ENCODE assay signal across 20 cellular contexts in the genomic region with DNA sequence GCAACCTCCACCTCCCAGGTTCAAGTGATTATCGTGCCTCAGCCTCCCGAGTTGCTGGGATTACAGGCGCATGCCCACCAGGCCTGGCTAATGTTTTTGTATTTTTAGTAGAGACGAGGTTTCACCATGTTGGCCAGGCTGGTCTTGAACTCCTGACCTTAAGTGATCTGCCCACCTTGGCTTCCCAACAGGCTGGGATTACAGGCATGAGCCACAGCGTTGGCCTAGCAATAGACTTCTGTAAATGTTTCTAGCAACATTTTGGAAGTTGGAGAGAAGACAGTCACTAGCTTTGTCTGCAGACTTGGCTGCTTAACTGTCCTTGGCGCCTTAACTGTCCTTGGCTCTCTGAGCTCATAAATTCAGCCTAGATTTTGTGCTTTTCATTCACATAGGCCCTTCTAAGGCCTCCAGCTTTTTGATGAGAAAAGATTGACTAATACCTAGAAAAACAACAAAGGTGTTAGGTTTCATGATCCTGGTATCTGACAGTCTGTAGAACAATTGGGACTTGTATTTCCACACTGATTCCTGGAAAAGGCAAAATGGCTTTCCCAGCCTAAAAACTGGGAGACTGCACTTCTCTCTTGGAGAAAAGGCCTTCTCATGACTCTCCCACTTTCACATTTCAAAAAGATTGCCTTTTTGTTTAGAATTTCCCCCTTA. TPM values are rescaled to one million over a fixed set of nuclear protein-coding genes. Genes with fewer than 3 reads are reported as not detected.
A peak's percentile ranks its signal among the peaks of the same experiment; 100 is the strongest.
DNase-seq lines count a peak whose midpoint lies in the region; TF ChIP-seq lines count a peak whose summit lies in the region.
"Had no signal": no experiment of that assay in that cellular context is flagged by ENCODE, and none has a peak within 500 bp of the region (broad histone marks: within the 10 kb centered on the region; RNA-seq: fewer than 3 reads in every experiment).

No MANE protein-coding gene starts in this region.

- H3K36me3 ChIP-seq in KOPT-K1 (ENCODE audit: insufficient read depth, low read length) (no peaks in the 10 kb centered on the region), mammary epithelial cell (ENCODE audit: insufficient read depth, low read length) (no peaks in the 10 kb centered on the region), parathyroid adenoma (ENCODE audit: control insufficient read depth, insufficient read depth, low read length) (no peaks in the 10 kb centered on the region), vagina (no peaks in the 10 kb centered on the region)
- H3K36me3 ChIP-seq: thyroid gland had no signal

- TF ChIP-seq CTCF in mammary epithelial cell (conservative IDR thresholded peaks at IDR 0.05 in 1 of 2, IDR thresholded peaks at IDR 0.05 in 1 of 2; ENCODE audit: extremely low read depth in 1 of 2, insufficient read depth in 1 of 2, low read depth in 1 of 2, low read length in 2 of 2) (no peak), parathyroid adenoma (IDR thresholded peaks at IDR 0.05) (no peak), vagina (IDR thresholded peaks at IDR 0.05) (no peak)

- DNase-seq in NCI-H2171 treated with DMSO at 0.1 percent for 48 hours (lab: John Stamatoyannopoulos, UW), result peak; percentile 4
- no peak for DNase-seq in NCI-H2171 (lab: John Stamatoyannopoulos, UW)
- DNase-seq in mammary epithelial cell, result peak; percentile 38
- DNase-seq in NK-92 treated with Interleukin-12 subunit alpha and Interleukin-12 subunit beta, amount 100 ng/mL, for 24 hours (lab: John Stamatoyannopoulos, UW), result no peak
- DNase-seq in vagina (ENCODE audit: extremely low spot score in 2 of 2), result no peak
- no peak for DNase-seq in NCI-H510A (lab: John Stamatoyannopoulos, UW)
- DNase-seq: activated CD4-positive, alpha-beta T cell treated with anti-CD3 and anti-CD28 coated beads for 48 hours; activated T-cell treated with anti-CD3 and anti-CD28 coated beads, Interleukin-2, amount 50 U/mL, for 1 hour; CD4-positive, CD25-positive, alpha-beta regulatory T cell; mesenchymal stem cell; NCI-H1048; SHP77 treated with DMSO at 0.1 percent for 48 hours; stimulated activated CD4-positive, alpha-beta T cell treated with anti-CD3 and anti-CD28 coated beads, Interleukin-4, amount 100 ng/mL, for 4 hours; thyroid gland had no signal

- WGBS in mammary epithelial cell (ENCODE audit: low coverage, missing lambda C conversion rate), result 46% methylated on average over 6 of the region's 6 CpGs

- H3K9ac ChIP-seq in mammary epithelial cell (ENCODE audit: insufficient read depth, low read length) (no peak overlapping the region), parathyroid adenoma (no peak overlapping the region)

- in situ Hi-C loops in mammary epithelial cell (cut with MboI; ENCODE audit: low sequenced_read_pairs in 2 of 2), result no loop called here

- intact Hi-C loops in mammary epithelial cell (cut with micrococcal nuclease) (no loop called here), vagina (cut with DNase I) (no loop called here)

- dilution Hi-C loops in mammary epithelial cell (cut with HindIII; ENCODE audit: low sequenced_read_pairs), result no loop called here

- H3K4me3 ChIP-seq in mammary epithelial cell (replicated peaks in 1 of 3; ENCODE audit: insufficient read depth in 1 of 3, low read depth in 2 of 3, low read length in 3 of 3) (no peak overlapping the region), parathyroid adenoma (ENCODE audit: low read depth, low read length) (no peak overlapping the region), vagina (no peak overlapping the region)
- H3K4me3 ChIP-seq: thyroid gland had no signal

- H3K27me3 ChIP-seq in mammary epithelial cell (ENCODE audit: insufficient read depth, low read length) (no peaks in the 10 kb centered on the region), parathyroid adenoma (ENCODE audit: control insufficient read depth, insufficient read depth, low read length) (no peaks in the 10 kb centered on the region), vagina (no peaks in the 10 kb centered on the region)

- H4K20me1 ChIP-seq in mammary epithelial cell (ENCODE audit: insufficient read depth, low read length), result no peaks in the 10 kb centered on the region

- H3K4me1 ChIP-seq in mammary epithelial cell (ENCODE audit: insufficient read depth, low read length), result peaks cover 14% of the 10 kb centered on the region
- H3K4me1 ChIP-seq in parathyroid adenoma, result no peaks in the 10 kb centered on the region
- H3K4me1 ChIP-seq in vagina, result peaks cover 36% of the 10 kb centered on the region

- H3K79me2 ChIP-seq in mammary epithelial cell (ENCODE audit: insufficient read depth, low read length), result no peaks in the 10 kb centered on the region
- H3K79me2 ChIP-seq in parathyroid adenoma, result no peaks in the 10 kb centered on the region

- TF ChIP-seq POLR2A in vagina (IDR thresholded peaks at IDR 0.05), result no peak

- no TSS peak for BruUV-seq in mammary epithelial cell (replicated peaks; lab: Mats Ljungman, UMichigan)

- H3K9me3 ChIP-seq in KOPT-K1 (ENCODE audit: insufficient read depth, low read length, poor library complexity, severe bottlenecking) (no peaks in the 10 kb centered on the region), mammary epithelial cell (replicated peaks; ENCODE audit: insufficient read depth, low read length) (no peaks in the 10 kb centered on the region), parathyroid adenoma (ENCODE audit: control insufficient read depth, low read length) (no peaks in the 10 kb centered on the region), vagina (no peaks in the 10 kb centered on the region)
- H3K9me3 ChIP-seq: thyroid gland had no signal

- peak overlapping the region; percentile 98 for H3K27ac ChIP-seq in KOPT-K1 (ENCODE audit: low read depth, low read length, poor library complexity, severe bottlenecking)
- H3K27ac ChIP-seq in mammary epithelial cell (ENCODE audit: insufficient read depth, low read depth, low read length), result no peak overlapping the region
- H3K27ac ChIP-seq in parathyroid adenoma, result peak overlapping the region; percentile 2
- no peak overlapping the region for H3K27ac ChIP-seq in vagina
- H3K27ac ChIP-seq: thyroid gland had no signal

- CTCF ChIA-PET in mammary epithelial cell (lab: Charles Lee; ENCODE audit: low non-redundant PET), result no interaction called here

- no peak overlapping the region for H3K4me2 ChIP-seq in mammary epithelial cell (ENCODE audit: insufficient read depth, low read depth, low read length)
- no peak overlapping the region for H3K4me2 ChIP-seq in parathyroid adenoma (ENCODE audit: low read length)

- H2AFZ ChIP-seq in mammary epithelial cell (ENCODE audit: low read depth, low read length) (peak overlapping the region; percentile 18), parathyroid adenoma (peak overlapping the region; percentile 49)

RNA-seq across cellular contexts. Expression of a gene that starts 49.7 kb away (rescaled TPM):
- total RNA-seq in mammary epithelial cell (not detected), vagina (not detected)
- not detected for polyA plus RNA-seq in mammary epithelial cell
- polyA minus RNA-seq in mammary epithelial cell, result not detected
- total RNA-seq: A172; CD4-positive, CD25-positive, alpha-beta regulatory T cell; chondrocyte; glomerular endothelial cell; skeletal muscle tissue; thyroid gland had no signal
- polyA plus RNA-seq: CD4-positive, CD25-positive, alpha-beta regulatory T cell had no signal

Comparison
In these comparisons a context has a peak if more than half of its experiments do, and no peak if none do; other contexts are left out.
1. DNase-seq: peak in NCI-H2171 treated with DMSO at 0.1 percent for 48 hours (single experiment) and mammary epithelial cell (single experiment); none in NCI-H2171 (single experiment), NK-92 treated with Interleukin-12 subunit alpha and Interleukin-12 subunit beta, amount 100 ng/mL, for 24 hours (single experiment), vagina (0 of 2) and NCI-H510A (single experiment).
2. H3K27ac ChIP-seq: peak in KOPT-K1 (single experiment) and parathyroid adenoma (single experiment); none in mammary epithelial cell (single experiment) and vagina (single experiment).